19 cellular contexts compared by ENCODE assay signal in the genomic region with DNA sequence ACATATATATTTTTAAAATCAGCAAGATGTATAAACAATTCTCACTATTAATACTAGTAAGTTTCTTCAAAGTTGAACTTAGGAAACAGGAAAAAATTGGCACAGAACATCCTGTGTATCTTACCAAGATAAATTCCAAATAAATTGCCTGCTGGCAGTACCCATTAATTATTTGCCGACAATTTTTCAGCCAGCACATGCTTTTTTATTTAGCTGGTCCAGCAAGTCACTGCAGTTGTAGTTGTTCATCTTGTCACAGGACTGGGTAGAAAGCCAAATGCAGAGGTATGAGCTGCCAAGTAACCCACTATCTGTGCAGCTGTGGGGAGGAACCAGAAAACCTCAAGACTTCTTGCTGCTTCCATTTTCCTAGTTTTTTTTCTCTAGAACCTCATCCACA.
DNase-seq lines count a peak whose midpoint lies in the region; ATAC-seq and TF ChIP-seq lines count a peak whose summit lies in the region.
"Had no signal": no experiment of that assay in that cellular context is flagged by ENCODE, and none has a peak within 500 bp of the region (broad histone marks: within the 10 kb centered on the region; RNA-seq: fewer than 3 reads in every experiment).

No MANE protein-coding gene starts in this region.

- POLR2A ChIA-PET in OCI-LY7 (lab: Charles Lee): interaction anchor here (0.6 to 0.8 kb wide), 2 partner anchors 25 to 124 kb away, joined by 5 read pairs; no protein-coding TSS in a partner anchor

- no peak overlapping the region for H2AFZ ChIP-seq in OCI-LY7 (ENCODE audit: low read length)

- no TSS peak for BruUV-seq in OCI-LY7 (replicated peaks; lab: Mats Ljungman, UMichigan)

- ATAC-seq in HG03280 (IDR thresholded peaks at IDR 0.05; ENCODE audit: unreplicated experiment): no peak
- ATAC-seq: PC-3 had no signal

- no peaks in the 10 kb centered on the region for H3K36me3 ChIP-seq in OCI-LY7 (ENCODE audit: insufficient read depth, low read length)
- no peaks in the 10 kb centered on the region for H3K36me3 ChIP-seq in testis (ENCODE audit: low read depth, missing control alignments)
- no peaks in the 10 kb centered on the region for H3K36me3 ChIP-seq in SJCRH30
- H3K36me3 ChIP-seq: BLaER1 treated with 17β-estradiol and CSF1 and Interleukin-3, amounts not matched to agents 10 nM and 100 nM had no signal

- H3K27me3 ChIP-seq in testis (no peaks in the 10 kb centered on the region), SJCRH30 (no peaks in the 10 kb centered on the region)
- H3K27me3 ChIP-seq: BLaER1 treated with 17β-estradiol and CSF1 and Interleukin-3, amounts not matched to agents 10 nM and 100 nM had no signal

- no peaks in the 10 kb centered on the region for H4K20me1 ChIP-seq in OCI-LY7 (ENCODE audit: insufficient read depth, low read length)
- H4K20me1 ChIP-seq: BLaER1 treated with 17β-estradiol and CSF1 and Interleukin-3, amounts not matched to agents 10 nM and 100 nM had no signal

- intact Hi-C loops in OCI-LY7 (cut with micrococcal nuclease; ENCODE audit: unreplicated experiment) (no loop called here), testis (cut with DNase I; ENCODE audit: low total_unique reads) (no loop called here)

- 47 to 56% methylated on average over 1 of the region's 1 CpG for WGBS in testis, 2 donors

- CTCF ChIA-PET in OCI-LY7 (lab: Charles Lee; ENCODE audit: unreplicated experiment): no interaction called here

- no peaks in the 10 kb centered on the region for H3K9me2 ChIP-seq in OCI-LY7 (ENCODE audit: insufficient read depth, low read length)

- DNase-seq in AG10803 (ENCODE audit: low read depth) (peak; percentile 29), cerebellar cortex (ENCODE audit: low spot score) (peak; percentile 3), pons (ENCODE audit: low spot score) (peak; percentile 18), OCI-LY7 (ENCODE audit: low spot score) (no peak), testis (no peak), SJCRH30 (no peak)
- DNase-seq: CD4-positive, alpha-beta T cell; NCI-H1092; NCI-H1417 treated with DMSO at 0.1 percent for 48 hours; NCI-H1694 treated with DMSO at 0.1 percent for 48 hours; NCI-H2081 treated with DMSO at 0.1 percent for 48 hours; NCI-H2171; NCI-H345; NCI-H510A treated with DMSO at 0.1 percent for 48 hours; PC-3; Right ventricle myocardium superior had no signal

- TF ChIP-seq CTCF in AG10803 (conservative IDR thresholded peaks at IDR 0.05; ENCODE audit: low read length) (no peak), VCaP (conservative IDR thresholded peaks at IDR 0.05) (no peak), OCI-LY7 (conservative IDR thresholded peaks at IDR 0.05; ENCODE audit: low read length) (no peak), testis (IDR thresholded peaks at IDR 0.05) (no peak)

- H3K27ac ChIP-seq in VCaP: peak overlapping the region; percentile 55
- H3K27ac ChIP-seq in OCI-LY7 (ENCODE audit: low read depth, low read length, poor library complexity, severe bottlenecking): no peak overlapping the region
- no peak overlapping the region for H3K27ac ChIP-seq in testis
- H3K27ac ChIP-seq in SJCRH30: no peak overlapping the region
- H3K27ac ChIP-seq: BLaER1 treated with 17β-estradiol and CSF1 and Interleukin-3, amounts not matched to agents 10 nM and 100 nM had no signal

- H3K9me3 ChIP-seq in OCI-LY7 (ENCODE audit: low read length) (no peaks in the 10 kb centered on the region), testis (no peaks in the 10 kb centered on the region), SJCRH30 (replicated peaks) (no peaks in the 10 kb centered on the region)
- H3K9me3 ChIP-seq: BLaER1 treated with 17β-estradiol and CSF1 and Interleukin-3, amounts not matched to agents 10 nM and 100 nM had no signal

- no peak overlapping the region for H3K4me3 ChIP-seq in AG10803 (ENCODE audit: low read length)
- no peak overlapping the region for H3K4me3 ChIP-seq in OCI-LY7 (ENCODE audit: low read depth, low read length, poor library complexity, severe bottlenecking)
- no peak overlapping the region for H3K4me3 ChIP-seq in testis
- no peak overlapping the region for H3K4me3 ChIP-seq in SJCRH30
- H3K4me3 ChIP-seq: BLaER1 treated with 17β-estradiol and CSF1 and Interleukin-3, amounts not matched to agents 10 nM and 100 nM had no signal

- no peak overlapping the region for H3K4me2 ChIP-seq in OCI-LY7 (ENCODE audit: low read length)
- H3K4me2 ChIP-seq: BLaER1 treated with 17β-estradiol and CSF1 and Interleukin-3, amounts not matched to agents 10 nM and 100 nM had no signal

- H3K4me1 ChIP-seq in OCI-LY7 (ENCODE audit: insufficient read depth, low read length, poor library complexity, severe bottlenecking) (no peaks in the 10 kb centered on the region), testis (no peaks in the 10 kb centered on the region), SJCRH30 (no peaks in the 10 kb centered on the region)
- H3K4me1 ChIP-seq: BLaER1 treated with 17β-estradiol and CSF1 and Interleukin-3, amounts not matched to agents 10 nM and 100 nM had no signal

- no peak for TF ChIP-seq POLR2A in testis (IDR thresholded peaks at IDR 0.05)

- H3K79me2 ChIP-seq in OCI-LY7 (ENCODE audit: insufficient read depth, low read depth, low read length): no peaks in the 10 kb centered on the region

Comparison
In these comparisons a context has a peak if more than half of its experiments do, and no peak if none do; other contexts are left out.
1. DNase-seq: peak in AG10803 (single experiment), cerebellar cortex (single experiment) and pons (single experiment); none in OCI-LY7 (single experiment), testis (single experiment) and SJCRH30 (0 of 2).